17 cellular contexts compared by ENCODE assay signal in genomic region chr4:79865253-79865652, GRCh38.
A peak's percentile ranks its signal among the peaks of the same experiment; 100 is the strongest.
DNase-seq lines count a peak whose midpoint lies in the region; ATAC-seq and TF ChIP-seq lines count a peak whose summit lies in the region.
"Had no signal": no experiment of that assay in that cellular context is flagged by ENCODE, and none has a peak within 500 bp of the region (broad histone marks: within the 10 kb centered on the region; RNA-seq: fewer than 3 reads in every experiment).

No MANE protein-coding gene starts in this region.

- no peaks in the 10 kb centered on the region for H3K36me3 Mint-ChIP-seq in MCF 10A (ENCODE audit: insufficient read depth, unreplicated experiment)
- H3K36me3 Mint-ChIP-seq: WTC11 had no signal

- POLR2A ChIA-PET in MCF 10A (lab: Yijun Ruan, JAX), result no interaction called here

- no peak overlapping the region for H3K4me3 Mint-ChIP-seq in MCF 10A (ENCODE audit: unreplicated experiment)
- H3K4me3 Mint-ChIP-seq: activated naive CD4-positive, alpha-beta T cell treated with anti-CD3 and anti-CD28 coated beads for 36 hours; WTC11 had no signal

- peak; percentile 24 for DNase-seq in MCF 10A (ENCODE audit: unreplicated experiment)
- DNase-seq in breast epithelium (ENCODE audit: low spot score in 2 of 2), result no peak
- DNase-seq in amniotic epithelial cell (ENCODE audit: low read depth), result peak; percentile 26
- DNase-seq in glomerular visceral epithelial cell (ENCODE audit: extremely low spot score), result peak; percentile 56
- no peak for DNase-seq in stimulated activated CD8-positive, alpha-beta memory T cell treated with anti-CD3 and anti-CD28 coated beads, Interleukin-4, amount 100 ng/mL, for 48 hours
- DNase-seq in NCI-H2196 (lab: John Stamatoyannopoulos, UW; ENCODE audit: unreplicated experiment), result no peak
- DNase-seq in NCI-H345 (lab: John Stamatoyannopoulos, UW), result no peak
- DNase-seq: 8988T; activated naive CD4-positive, alpha-beta T cell treated with anti-CD3 and anti-CD28 coated beads for 36 hours; cerebellar nuclear complex; MV-4-11; NCI-H2227 treated with DMSO at 0.1 percent for 48 hours; nucleus accumbens; stomach had no signal

- no TSS peak for BruUV-seq in MCF 10A (replicated peaks; lab: Mats Ljungman, UMichigan)

- intact Hi-C loops in MCF 10A (cut with micrococcal nuclease) (no loop called here), breast epithelium (cut with DNase I; ENCODE audit: low total_unique reads) (no loop called here)

- H3K4me1 ChIP-seq in breast epithelium, result no peaks in the 10 kb centered on the region
- H3K4me1 ChIP-seq: stomach had no signal

- H3K27me3 Mint-ChIP-seq in MCF 10A (ENCODE audit: insufficient read depth, unreplicated experiment), result no peaks in the 10 kb centered on the region

- H3K27me3 ChIP-seq in breast epithelium, result no peaks in the 10 kb centered on the region
- H3K27me3 ChIP-seq: stomach had no signal

- no peak overlapping the region for H3K27ac ChIP-seq in breast epithelium
- H3K27ac ChIP-seq: skin epidermis, stomach had no signal

- H3K27ac Mint-ChIP-seq in MCF 10A (ENCODE audit: low read depth, unreplicated experiment), result no peak overlapping the region
- H3K27ac Mint-ChIP-seq: activated naive CD4-positive, alpha-beta T cell treated with anti-CD3 and anti-CD28 coated beads for 36 hours; WTC11 had no signal

- H3K9me3 ChIP-seq in breast epithelium, result no peaks in the 10 kb centered on the region
- H3K9me3 ChIP-seq: stomach had no signal

- no peak overlapping the region for H3K4me3 ChIP-seq in breast epithelium
- H3K4me3 ChIP-seq: skin epidermis, stomach had no signal

- TF ChIP-seq CTCF in MCF 10A (IDR thresholded peaks at IDR 0.05; ENCODE audit: unreplicated experiment) (no peak), breast epithelium (IDR thresholded peaks at IDR 0.05) (no peak)

- no peak for TF ChIP-seq POLR2A in breast epithelium (IDR thresholded peaks at IDR 0.05)

- H3K9me3 Mint-ChIP-seq in MCF 10A (ENCODE audit: unreplicated experiment), result no peaks in the 10 kb centered on the region
- H3K9me3 Mint-ChIP-seq: activated naive CD4-positive, alpha-beta T cell treated with anti-CD3 and anti-CD28 coated beads for 36 hours; WTC11 had no signal

- no peaks in the 10 kb centered on the region for H3K36me3 ChIP-seq in breast epithelium
- H3K36me3 ChIP-seq: stomach had no signal

- CTCF ChIA-PET in MCF 10A (lab: Yijun Ruan, JAX), result no interaction called here

- no peak for ATAC-seq in HG02884 (IDR thresholded peaks at IDR 0.05; ENCODE audit: unreplicated experiment)
- ATAC-seq: WTC11 had no signal

- H3K4me1 Mint-ChIP-seq in MCF 10A (ENCODE audit: insufficient read depth, unreplicated experiment), result no peaks in the 10 kb centered on the region
- H3K4me1 Mint-ChIP-seq: WTC11 had no signal

Comparison
In these comparisons a context has a peak if more than half of its experiments do, and no peak if none do; other contexts are left out.
1. DNase-seq: peak in MCF 10A (single experiment), amniotic epithelial cell (single experiment) and glomerular visceral epithelial cell (single experiment); none in breast epithelium (0 of 2), stimulated activated CD8-positive, alpha-beta memory T cell treated with anti-CD3 and anti-CD28 coated beads, Interleukin-4, amount 100 ng/mL, for 48 hours (single experiment), NCI-H2196 (single experiment) and NCI-H345 (single experiment).